In genomic region chr9:114895605-114896004, GRCh38 we compare ENCODE assay signal across 1 cellular context.
TF ChIP-seq lines count a peak whose summit lies in the region.

No MANE protein-coding gene starts in this region.

TF ChIP-seq in SK-N-SH, 30 proteins besides CTCF, POLR2A, EP300 and RAD21 (continued from another document):
- TF ChIP-seq REST (IDR thresholded peaks at IDR 0.05; ENCODE audit: low read depth, low read length): no peak
- no peak for TF ChIP-seq TCF12 (IDR thresholded peaks at IDR 0.05)
- TF ChIP-seq SMC3 (IDR thresholded peaks at IDR 0.05; ENCODE audit: low read depth, low read length): no peak
- TF ChIP-seq GATA2 (CRISPR knock-in tag; IDR thresholded peaks at IDR 0.05): no peak
- TF ChIP-seq NRF1 (IDR thresholded peaks at IDR 0.05; ENCODE audit: low read depth, low read length): no peak
- no peak for TF ChIP-seq GABPA (IDR thresholded peaks at IDR 0.05; ENCODE audit: low read depth)
- TF ChIP-seq SIN3A (IDR thresholded peaks at IDR 0.05; ENCODE audit: borderline replicate concordance, low read depth, low read length): no peak
- TF ChIP-seq PBX3 (IDR thresholded peaks at IDR 0.05): no peak
- TF ChIP-seq ELF1 (IDR thresholded peaks at IDR 0.05): no peak
- no peak for TF ChIP-seq RCOR1 (IDR thresholded peaks at IDR 0.05; ENCODE audit: low read length)
- TF ChIP-seq POLR2AphosphoS5 (IDR thresholded peaks at IDR 0.05; ENCODE audit: low read depth, low read length): no peak
- no peak for TF ChIP-seq RFX5 (IDR thresholded peaks at IDR 0.05; ENCODE audit: low read length)
